ENCODE assay signal across 9 cellular contexts in genomic region chr17:4738136-4739121, GRCh38. TPM values are rescaled to one million over a fixed set of nuclear protein-coding genes. Genes with fewer than 3 reads are reported as not detected.
A peak's percentile ranks its signal among the peaks of the same experiment; 100 is the strongest.
DNase-seq lines count a peak whose midpoint lies in the region; ATAC-seq and TF ChIP-seq lines count a peak whose summit lies in the region.
"Had no signal": no experiment of that assay in that cellular context is flagged by ENCODE, and none has a peak within 500 bp of the region (broad histone marks: within the 10 kb centered on the region; RNA-seq: fewer than 3 reads in every experiment).

No MANE protein-coding gene starts in this region.

- no peaks in the 10 kb centered on the region for H3K9me2 ChIP-seq in GM23338 (ENCODE audit: insufficient read depth)

- H3K27ac ChIP-seq in GM23338 (ENCODE audit: low read depth) = no peak overlapping the region

- no peak for TF ChIP-seq CTCF in GM23338 (conservative IDR thresholded peaks at IDR 0.05; ENCODE audit: low read depth in 2 of 2)
- no peak for TF ChIP-seq CTCF in activated CD8-positive, alpha-beta T cell treated with anti-CD3 and anti-CD28 coated beads for 36 hours (IDR thresholded peaks at IDR 0.05)
- no peak for TF ChIP-seq CTCF in retinal pigment epithelial cell (conservative IDR thresholded peaks at IDR 0.05; ENCODE audit: low read depth, low read length)

- H3K4me3 ChIP-seq in GM23338 (peak overlapping the region; percentile 75), retinal pigment epithelial cell (ENCODE audit: low read length) (peak overlapping the region; percentile 50)

- peaks cover 62% of the 10 kb centered on the region for H3K27me3 Mint-ChIP-seq in GM23338 (ENCODE audit: insufficient read depth, low read depth, poor library complexity)
- peaks cover 17% of the 10 kb centered on the region for H3K27me3 Mint-ChIP-seq in activated CD8-positive, alpha-beta T cell treated with anti-CD3 and anti-CD28 coated beads for 36 hours

- 0 out of 2 replicates have a peak, but pooled peaks cover 5% of the 10 kb centered on the region for H4K20me1 ChIP-seq in GM23338 (replicated peaks; ENCODE audit: insufficient read depth)

- peaks cover 2% of the 10 kb centered on the region; the same call in 1 of the 3 replicates for H3K36me3 Mint-ChIP-seq in GM23338 (ENCODE audit: low read depth)
- no peaks in the 10 kb centered on the region for H3K36me3 Mint-ChIP-seq in activated CD8-positive, alpha-beta T cell treated with anti-CD3 and anti-CD28 coated beads for 36 hours (ENCODE audit: low read depth)

- intact Hi-C loops in activated CD8-positive, alpha-beta T cell treated with anti-CD3 and anti-CD28 coated beads for 36 hours (cut with micrococcal nuclease) = no loop called here
- intact Hi-C loops in left cardiac atrium (cut with DNase I) = loop anchor here in 1 of 2 donors (10.0 kb wide), 1 partner anchor 146 kb away; no protein-coding TSS in a partner anchor

- H3K27ac Mint-ChIP-seq in GM23338 = no peak overlapping the region
- H3K27ac Mint-ChIP-seq in activated CD8-positive, alpha-beta T cell treated with anti-CD3 and anti-CD28 coated beads for 36 hours = peak overlapping the region; percentile 64

- ATAC-seq in GM23338 (peak; percentile 31), left cardiac atrium (peak; percentile 11 to 12), HG02852 (IDR thresholded peaks at IDR 0.05; ENCODE audit: unreplicated experiment) (no peak), GM21367 (IDR thresholded peaks at IDR 0.05; ENCODE audit: unreplicated experiment) (no peak), HG02840 (IDR thresholded peaks at IDR 0.05; ENCODE audit: low FRiP score, unreplicated experiment) (no peak), GM21447 (IDR thresholded peaks at IDR 0.05; ENCODE audit: unreplicated experiment) (no peak)
- ATAC-seq in activated CD8-positive, alpha-beta T cell treated with anti-CD3 and anti-CD28 coated beads for 36 hours = peak; percentile 18

- H3K4me3 Mint-ChIP-seq in GM23338 = peak overlapping the region; percentile 79
- H3K4me3 Mint-ChIP-seq in activated CD8-positive, alpha-beta T cell treated with anti-CD3 and anti-CD28 coated beads for 36 hours = peak overlapping the region; percentile 76

- H3K4me1 ChIP-seq in GM23338 (ENCODE audit: insufficient read depth) = peaks cover 9% of the 10 kb centered on the region; the same call in 1 of the 2 replicates

- H3K79me2 ChIP-seq in GM23338 (replicated peaks; ENCODE audit: insufficient read depth) = no peaks in the 10 kb centered on the region

- H3F3A ChIP-seq in GM23338 (replicated peaks; ENCODE audit: low read depth) = peaks cover 6% of the 10 kb centered on the region; the same call in 1 of the 2 replicates

- H3K27me3 ChIP-seq in GM23338 (ENCODE audit: insufficient read depth) = peaks cover 76% of the 10 kb centered on the region

- peak; percentile 48 for DNase-seq in GM23338 (ENCODE audit: low spot score)
- DNase-seq in activated CD8-positive, alpha-beta T cell treated with anti-CD3 and anti-CD28 coated beads for 36 hours = peak; percentile 27
- no peak for DNase-seq in left cardiac atrium
- DNase-seq in retinal pigment epithelial cell (ENCODE audit: low read depth) = no peak

- peak overlapping the region; percentile 91 for H3K4me2 ChIP-seq in GM23338

- no peaks in the 10 kb centered on the region for H3K36me3 ChIP-seq in GM23338 (ENCODE audit: insufficient read depth)

- CTCF ChIA-PET in activated CD8-positive, alpha-beta T cell treated with anti-CD3 and anti-CD28 coated beads for 36 hours (lab: Charles Lee) = interaction anchor here (1.2 kb wide), 1 partner anchor 51 kb away, joined by 5 read pairs; no protein-coding TSS in a partner anchor

- H3K4me1 Mint-ChIP-seq in GM23338 = peaks cover 9% of the 10 kb centered on the region
- peaks cover 26% of the 10 kb centered on the region for H3K4me1 Mint-ChIP-seq in activated CD8-positive, alpha-beta T cell treated with anti-CD3 and anti-CD28 coated beads for 36 hours (ENCODE audit: low read depth)

- POLR2A ChIA-PET in activated CD8-positive, alpha-beta T cell treated with anti-CD3 and anti-CD28 coated beads for 36 hours (lab: Charles Lee) = interaction anchor here (0.7 to 1.6 kb wide), 2 partner anchors 9 to 13 kb away, joined by 3 to 4 read pairs; no protein-coding TSS in a partner anchor

- H2AFZ ChIP-seq in GM23338 = peak overlapping the region; percentile 96

- H3K9me3 Mint-ChIP-seq in GM23338 = no peaks in the 10 kb centered on the region; the same call in 1 of the 3 replicates
- H3K9me3 Mint-ChIP-seq in activated CD8-positive, alpha-beta T cell treated with anti-CD3 and anti-CD28 coated beads for 36 hours = no peaks in the 10 kb centered on the region

TF ChIP-seq in GM23338, 12 proteins besides CTCF, POLR2A, EP300 and RAD21:
- TF ChIP-seq EZH2 (IDR thresholded peaks at IDR 0.05; ENCODE audit: low read depth, unreplicated experiment) (peak; percentile 89), ETS1 (IDR thresholded peaks at IDR 0.05) (no peak)

RNA-seq across cellular contexts. Expression of gene ZMYND15, which starts 1.2 kb away (rescaled TPM):
- total RNA-seq in GM23338 (2014; rRNA removed; shearing (Covaris generic)) = 1.4 TPM in 1 of 2 replicates, not detected in the other
- polyA plus RNA-seq in GM23338 (2016; fragmentation: Nextera tagmentation; extraction: Ambion mirVana) = 0.21 and 0.32 TPM in 2 replicates
- total RNA-seq in activated CD8-positive, alpha-beta T cell treated with anti-CD3 and anti-CD28 coated beads for 36 hours = not detected
- total RNA-seq in left cardiac atrium = under 1 TPM; 0.21 to 0.39 TPM
- total RNA-seq: HT1080 had no signal

RNA-seq across cellular contexts. Expression of gene CXCL16, which starts 1.3 kb away (rescaled TPM):
- total RNA-seq in GM23338 (2014; rRNA removed; shearing (Covaris generic)) = 4.1 and 6.8 TPM in 2 replicates
- 3.7 and 4.0 TPM in 2 replicates for polyA plus RNA-seq in GM23338 (2016; fragmentation: Nextera tagmentation; extraction: Ambion mirVana)
- total RNA-seq in activated CD8-positive, alpha-beta T cell treated with anti-CD3 and anti-CD28 coated beads for 36 hours = 1 to 10 TPM; 2.0 to 2.5 TPM
- 1 to 10 TPM; 6.5 to 8.2 TPM for total RNA-seq in left cardiac atrium

RNA-seq across cellular contexts. Expression of gene MED11, which starts 7.2 kb away (rescaled TPM):
- 15.5 and 16.7 TPM in 2 replicates for total RNA-seq in GM23338 (2014; rRNA removed; shearing (Covaris generic))
- polyA plus RNA-seq in GM23338 (2016; fragmentation: Nextera tagmentation; extraction: Ambion mirVana) = 32.8 and 33.3 TPM in 2 replicates
- 10 to 100 TPM; 19.0 to 23.8 TPM for total RNA-seq in activated CD8-positive, alpha-beta T cell treated with anti-CD3 and anti-CD28 coated beads for 36 hours
- 10 to 100 TPM; 16.9 to 17.6 TPM for total RNA-seq in left cardiac atrium

RNA-seq across cellular contexts. Expression of gene ARRB2, which starts 28.0 kb away (rescaled TPM):
- total RNA-seq in GM23338 (2014; rRNA removed; shearing (Covaris generic)) = 23.0 and 45.0 TPM in 2 replicates
- 37.3 and 39.5 TPM in 2 replicates for polyA plus RNA-seq in GM23338 (2016; fragmentation: Nextera tagmentation; extraction: Ambion mirVana)
- 100 to 1,000 TPM; 163 to 176 TPM for total RNA-seq in activated CD8-positive, alpha-beta T cell treated with anti-CD3 and anti-CD28 coated beads for 36 hours
- total RNA-seq in left cardiac atrium = 10 to 100 TPM; 30.7 to 43.5 TPM

RNA-seq across cellular contexts. Expression of gene TM4SF5, which starts 33.3 kb away (rescaled TPM):
- total RNA-seq in GM23338 (2014; rRNA removed; shearing (Covaris generic)) = not detected in 2 replicates
- not detected in 2 replicates for polyA plus RNA-seq in GM23338 (2016; fragmentation: Nextera tagmentation; extraction: Ambion mirVana)
- total RNA-seq in activated CD8-positive, alpha-beta T cell treated with anti-CD3 and anti-CD28 coated beads for 36 hours = not detected
- not detected for total RNA-seq in left cardiac atrium
- total RNA-seq: HT1080 had no signal

Comparison
In these comparisons a context has a peak if more than half of its experiments do, and no peak if none do; other contexts are left out.
1. ATAC-seq: peak in GM23338 (single experiment), activated CD8-positive, alpha-beta T cell treated with anti-CD3 and anti-CD28 coated beads for 36 hours (single experiment) and left cardiac atrium (2 of 2); none in HG02852 (single experiment), GM21367 (single experiment), HG02840 (single experiment) and GM21447 (single experiment).
2. DNase-seq: peak in GM23338 (single experiment) and activated CD8-positive, alpha-beta T cell treated with anti-CD3 and anti-CD28 coated beads for 36 hours (single experiment); none in left cardiac atrium (single experiment) and retinal pigment epithelial cell (single experiment).